1 cellular context compared by ENCODE assay signal in the genomic region with DNA sequence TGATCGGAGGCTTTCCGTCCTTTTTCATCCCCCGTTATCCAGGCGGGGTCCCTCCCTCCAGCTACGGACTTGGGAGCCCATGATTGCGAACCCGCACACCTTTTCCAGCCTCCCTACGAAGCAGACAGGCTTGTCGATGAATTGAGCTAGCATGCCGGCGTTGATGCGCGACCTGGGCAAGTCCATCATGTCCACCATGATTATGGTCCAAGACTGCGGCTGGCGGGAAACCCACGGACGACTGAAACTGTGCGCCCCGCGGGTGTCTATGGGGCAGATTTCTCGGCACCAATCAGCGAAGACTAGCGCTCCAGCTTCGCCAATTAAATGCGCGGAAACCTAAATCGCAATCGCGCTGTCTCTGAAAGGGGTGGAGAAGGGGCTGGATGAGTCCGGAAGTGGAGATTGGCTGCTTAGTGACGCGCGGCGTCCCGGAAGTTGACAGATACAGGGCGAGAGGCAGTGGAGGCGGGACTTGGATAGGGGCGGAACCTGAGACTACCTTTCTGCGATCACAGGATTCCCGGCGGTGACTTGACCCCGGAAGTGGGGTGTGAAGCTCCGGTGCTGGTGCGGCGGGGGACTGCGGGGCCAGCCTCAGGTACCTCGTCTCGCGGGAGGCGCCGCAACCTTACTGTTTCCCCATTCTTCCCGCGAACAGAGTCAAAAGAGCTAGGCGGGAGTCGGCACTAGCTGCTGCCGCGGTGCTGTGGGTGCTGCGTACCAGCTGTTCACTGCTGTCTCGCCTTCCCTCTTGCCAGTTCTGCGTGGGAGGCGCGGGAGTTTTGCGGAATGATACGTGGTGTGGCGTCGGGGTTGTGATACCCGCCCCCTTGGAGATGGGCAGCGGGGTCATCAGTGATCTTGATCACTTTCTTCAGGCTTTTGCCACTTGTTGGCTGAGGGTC.
TF ChIP-seq lines count a peak whose summit lies in the region.

A gene (plus strand): TSS at position 532 of the 908 bp plus-strand sequence. CDS start 32,620 bp downstream, outside the sequence.

TF ChIP-seq in HEK293, 187 proteins besides CTCF, POLR2A, EP300 and RAD21 (continued from another document and continues in another):
- TF ChIP-seq, protein P1, sequence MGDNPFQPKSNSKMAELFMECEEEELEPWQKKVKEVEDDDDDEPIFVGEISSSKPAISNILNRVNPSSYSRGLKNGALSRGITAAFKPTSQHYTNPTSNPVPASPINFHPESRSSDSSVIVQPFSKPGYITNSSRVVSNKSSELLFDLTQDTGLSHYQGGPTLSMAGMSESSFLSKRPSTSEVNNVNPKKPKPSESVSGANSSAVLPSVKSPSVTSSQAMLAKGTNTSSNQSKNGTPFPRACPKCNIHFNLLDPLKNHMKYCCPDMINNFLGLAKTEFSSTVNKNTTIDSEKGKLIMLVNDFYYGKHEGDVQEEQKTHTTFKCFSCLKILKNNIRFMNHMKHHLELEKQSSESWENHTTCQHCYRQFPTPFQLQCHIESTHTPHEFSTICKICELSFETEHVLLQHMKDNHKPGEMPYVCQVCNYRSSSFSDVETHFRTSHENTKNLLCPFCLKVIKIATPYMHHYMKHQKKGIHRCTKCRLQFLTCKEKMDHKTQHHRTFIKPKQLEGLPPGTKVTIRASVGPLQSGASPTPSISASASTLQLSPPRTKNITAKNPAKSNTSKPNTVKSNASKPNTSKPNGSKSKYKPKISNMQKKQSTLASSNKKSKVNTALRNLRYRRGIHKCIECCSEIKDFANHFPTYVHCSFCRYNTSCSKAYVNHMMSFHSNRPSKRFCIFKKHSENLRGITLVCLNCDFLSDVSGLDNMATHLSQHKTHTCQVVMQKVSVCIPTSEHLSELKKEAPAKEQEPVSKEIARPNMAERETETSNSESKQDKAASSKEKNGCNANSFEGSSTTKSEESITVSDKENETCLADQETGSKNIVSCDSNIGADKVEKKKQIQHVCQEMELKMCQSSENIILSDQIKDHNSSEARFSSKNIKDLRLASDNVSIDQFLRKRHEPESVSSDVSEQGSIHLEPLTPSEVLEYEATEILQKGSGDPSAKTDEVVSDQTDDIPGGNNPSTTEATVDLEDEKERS (tag by site-specific recombination; IDR thresholded peaks at IDR 0.05): no peak
- TF ChIP-seq ZNF140 (tag by site-specific recombination; IDR thresholded peaks at IDR 0.05) (no peak), SCRT1 (tag by site-specific recombination; IDR thresholded peaks at IDR 0.05; ENCODE audit: borderline replicate concordance) (peak; percentile 73; the same call in 1 of the 2 replicates), ZNF510 (tag by site-specific recombination; IDR thresholded peaks at IDR 0.05; ENCODE audit: insufficient replicate concordance) (no peak), ZNF133 (tag by site-specific recombination; IDR thresholded peaks at IDR 0.05) (no peak), ZNF768 (tag by site-specific recombination; IDR thresholded peaks at IDR 0.05) (no peak), BCL11A (tag by site-specific recombination; IDR thresholded peaks at IDR 0.05; ENCODE audit: low read depth) (no peak), ZNF311 (tag by site-specific recombination; IDR thresholded peaks at IDR 0.05; ENCODE audit: borderline replicate concordance) (no peak), ZFP37 (tag by site-specific recombination; IDR thresholded peaks at IDR 0.05) (peak; percentile 49; the same call in 1 of the 2 replicates), ZFP3 (tag by site-specific recombination; IDR thresholded peaks at IDR 0.05; ENCODE audit: low read depth) (no peak), ZNF157 (tag by site-specific recombination; IDR thresholded peaks at IDR 0.05) (no peak), ZNF426 (tag by site-specific recombination; IDR thresholded peaks at IDR 0.05) (no peak), ZNF701 (tag by site-specific recombination; IDR thresholded peaks at IDR 0.05) (no peak), SP2 (tag by site-specific recombination; IDR thresholded peaks at IDR 0.05) (peak; percentile 99), ZNF169 (tag by site-specific recombination; IDR thresholded peaks at IDR 0.05) (no peak), ZNF239 (tag by site-specific recombination; IDR thresholded peaks at IDR 0.05) (no peak), ZBTB1 (tag by site-specific recombination; IDR thresholded peaks at IDR 0.05) (0 out of 2 replicates have a peak, but pooled peaks have one; percentile 64), TRIM28 (IDR thresholded peaks at IDR 0.05; ENCODE audit: borderline replicate concordance, low read length) (no peak), ZFP69B (tag by site-specific recombination; IDR thresholded peaks at IDR 0.05) (no peak), MYNN (tag by site-specific recombination; IDR thresholded peaks at IDR 0.05; ENCODE audit: borderline replicate concordance) (no peak), ZNF10 (tag by site-specific recombination; IDR thresholded peaks at IDR 0.05) (no peak), ZNF404 (tag by site-specific recombination; IDR thresholded peaks at IDR 0.05) (no peak), SETDB1 (IDR thresholded peaks at IDR 0.05; ENCODE audit: insufficient read length, low read length) (peak; percentile 42), ZNF623 (tag by site-specific recombination; IDR thresholded peaks at IDR 0.05) (no peak), ZNF670 (tag by site-specific recombination; IDR thresholded peaks at IDR 0.05; ENCODE audit: low read depth) (no peak), ZNF37A (tag by site-specific recombination; IDR thresholded peaks at IDR 0.05) (no peak), ZNF16 (tag by site-specific recombination; IDR thresholded peaks at IDR 0.05; ENCODE audit: low read depth) (no peak), ZNF777 (tag by site-specific recombination; IDR thresholded peaks at IDR 0.05; ENCODE audit: borderline replicate concordance) (no peak), ZNF596 (tag by site-specific recombination; IDR thresholded peaks at IDR 0.05) (no peak)
- TF ChIP-seq, protein P2, sequence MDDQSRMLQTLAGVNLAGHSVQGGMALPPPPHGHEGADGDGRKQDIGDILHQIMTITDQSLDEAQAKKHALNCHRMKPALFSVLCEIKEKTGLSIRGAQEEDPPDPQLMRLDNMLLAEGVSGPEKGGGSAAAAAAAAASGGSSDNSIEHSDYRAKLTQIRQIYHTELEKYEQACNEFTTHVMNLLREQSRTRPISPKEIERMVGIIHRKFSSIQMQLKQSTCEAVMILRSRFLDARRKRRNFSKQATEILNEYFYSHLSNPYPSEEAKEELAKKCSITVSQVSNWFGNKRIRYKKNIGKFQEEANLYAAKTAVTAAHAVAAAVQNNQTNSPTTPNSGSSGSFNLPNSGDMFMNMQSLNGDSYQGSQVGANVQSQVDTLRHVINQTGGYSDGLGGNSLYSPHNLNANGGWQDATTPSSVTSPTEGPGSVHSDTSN (CRISPR knock-in tag; IDR thresholded peaks at IDR 0.05): 0 out of 2 replicates have a peak, but pooled peaks have one; percentile 49
- TF ChIP-seq, protein P3, sequence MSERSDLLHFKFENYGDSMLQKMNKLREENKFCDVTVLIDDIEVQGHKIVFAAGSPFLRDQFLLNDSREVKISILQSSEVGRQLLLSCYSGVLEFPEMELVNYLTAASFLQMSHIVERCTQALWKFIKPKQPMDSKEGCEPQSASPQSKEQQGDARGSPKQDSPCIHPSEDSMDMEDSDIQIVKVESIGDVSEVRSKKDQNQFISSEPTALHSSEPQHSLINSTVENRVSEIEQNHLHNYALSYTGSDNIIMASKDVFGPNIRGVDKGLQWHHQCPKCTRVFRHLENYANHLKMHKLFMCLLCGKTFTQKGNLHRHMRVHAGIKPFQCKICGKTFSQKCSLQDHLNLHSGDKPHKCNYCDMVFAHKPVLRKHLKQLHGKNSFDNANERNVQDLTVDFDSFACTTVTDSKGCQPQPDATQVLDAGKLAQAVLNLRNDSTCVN (tag by site-specific recombination; optimal IDR thresholded peaks at IDR 0.05): peak; percentile 44
- TF ChIP-seq, protein P4, sequence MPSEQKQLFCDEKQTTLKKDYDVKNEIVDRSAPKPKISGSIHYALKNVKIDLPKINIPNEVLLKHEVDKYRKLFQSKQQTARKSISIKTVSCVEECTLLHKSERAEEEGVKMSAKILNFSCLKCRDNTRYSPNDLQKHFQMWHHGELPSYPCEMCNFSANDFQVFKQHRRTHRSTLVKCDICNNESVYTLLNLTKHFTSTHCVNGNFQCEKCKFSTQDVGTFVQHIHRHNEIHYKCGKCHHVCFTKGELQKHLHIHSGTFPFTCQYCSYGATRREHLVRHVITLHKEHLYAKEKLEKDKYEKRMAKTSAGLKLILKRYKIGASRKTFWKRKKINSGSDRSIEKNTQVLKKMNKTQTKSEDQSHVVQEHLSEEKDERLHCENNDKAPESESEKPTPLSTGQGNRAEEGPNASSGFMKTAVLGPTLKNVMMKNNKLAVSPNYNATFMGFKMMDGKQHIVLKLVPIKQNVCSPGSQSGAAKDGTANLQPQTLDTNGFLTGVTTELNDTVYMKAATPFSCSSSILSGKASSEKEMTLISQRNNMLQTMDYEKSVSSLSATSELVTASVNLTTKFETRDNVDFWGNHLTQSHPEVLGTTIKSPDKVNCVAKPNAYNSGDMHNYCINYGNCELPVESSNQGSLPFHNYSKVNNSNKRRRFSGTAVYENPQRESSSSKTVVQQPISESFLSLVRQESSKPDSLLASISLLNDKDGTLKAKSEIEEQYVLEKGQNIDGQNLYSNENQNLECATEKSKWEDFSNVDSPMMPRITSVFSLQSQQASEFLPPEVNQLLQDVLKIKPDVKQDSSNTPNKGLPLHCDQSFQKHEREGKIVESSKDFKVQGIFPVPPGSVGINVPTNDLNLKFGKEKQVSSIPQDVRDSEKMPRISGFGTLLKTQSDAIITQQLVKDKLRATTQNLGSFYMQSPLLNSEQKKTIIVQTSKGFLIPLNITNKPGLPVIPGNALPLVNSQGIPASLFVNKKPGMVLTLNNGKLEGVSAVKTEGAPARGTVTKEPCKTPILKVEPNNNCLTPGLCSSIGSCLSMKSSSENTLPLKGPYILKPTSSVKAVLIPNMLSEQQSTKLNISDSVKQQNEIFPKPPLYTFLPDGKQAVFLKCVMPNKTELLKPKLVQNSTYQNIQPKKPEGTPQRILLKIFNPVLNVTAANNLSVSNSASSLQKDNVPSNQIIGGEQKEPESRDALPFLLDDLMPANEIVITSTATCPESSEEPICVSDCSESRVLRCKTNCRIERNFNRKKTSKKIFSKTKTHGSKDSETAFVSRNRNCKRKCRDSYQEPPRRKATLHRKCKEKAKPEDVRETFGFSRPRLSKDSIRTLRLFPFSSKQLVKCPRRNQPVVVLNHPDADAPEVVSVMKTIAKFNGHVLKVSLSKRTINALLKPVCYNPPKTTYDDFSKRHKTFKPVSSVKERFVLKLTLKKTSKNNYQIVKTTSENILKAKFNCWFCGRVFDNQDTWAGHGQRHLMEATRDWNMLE (tag by site-specific recombination; conservative IDR thresholded peaks at IDR 0.05; ENCODE audit: low read depth): peak; percentile 64
- TF ChIP-seq, protein P5, sequence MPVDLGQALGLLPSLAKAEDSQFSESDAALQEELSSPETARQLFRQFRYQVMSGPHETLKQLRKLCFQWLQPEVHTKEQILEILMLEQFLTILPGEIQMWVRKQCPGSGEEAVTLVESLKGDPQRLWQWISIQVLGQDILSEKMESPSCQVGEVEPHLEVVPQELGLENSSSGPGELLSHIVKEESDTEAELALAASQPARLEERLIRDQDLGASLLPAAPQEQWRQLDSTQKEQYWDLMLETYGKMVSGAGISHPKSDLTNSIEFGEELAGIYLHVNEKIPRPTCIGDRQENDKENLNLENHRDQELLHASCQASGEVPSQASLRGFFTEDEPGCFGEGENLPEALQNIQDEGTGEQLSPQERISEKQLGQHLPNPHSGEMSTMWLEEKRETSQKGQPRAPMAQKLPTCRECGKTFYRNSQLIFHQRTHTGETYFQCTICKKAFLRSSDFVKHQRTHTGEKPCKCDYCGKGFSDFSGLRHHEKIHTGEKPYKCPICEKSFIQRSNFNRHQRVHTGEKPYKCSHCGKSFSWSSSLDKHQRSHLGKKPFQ (tag by site-specific recombination; IDR thresholded peaks at IDR 0.05): peak; percentile 94
- TF ChIP-seq, protein P6, sequence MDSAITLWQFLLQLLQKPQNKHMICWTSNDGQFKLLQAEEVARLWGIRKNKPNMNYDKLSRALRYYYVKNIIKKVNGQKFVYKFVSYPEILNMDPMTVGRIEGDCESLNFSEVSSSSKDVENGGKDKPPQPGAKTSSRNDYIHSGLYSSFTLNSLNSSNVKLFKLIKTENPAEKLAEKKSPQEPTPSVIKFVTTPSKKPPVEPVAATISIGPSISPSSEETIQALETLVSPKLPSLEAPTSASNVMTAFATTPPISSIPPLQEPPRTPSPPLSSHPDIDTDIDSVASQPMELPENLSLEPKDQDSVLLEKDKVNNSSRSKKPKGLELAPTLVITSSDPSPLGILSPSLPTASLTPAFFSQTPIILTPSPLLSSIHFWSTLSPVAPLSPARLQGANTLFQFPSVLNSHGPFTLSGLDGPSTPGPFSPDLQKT (IDR thresholded peaks at IDR 0.05; ENCODE audit: borderline replicate concordance, low read depth, low read length): 0 out of 2 replicates have a peak, but pooled peaks have one; percentile 70
- TF ChIP-seq, protein P7, sequence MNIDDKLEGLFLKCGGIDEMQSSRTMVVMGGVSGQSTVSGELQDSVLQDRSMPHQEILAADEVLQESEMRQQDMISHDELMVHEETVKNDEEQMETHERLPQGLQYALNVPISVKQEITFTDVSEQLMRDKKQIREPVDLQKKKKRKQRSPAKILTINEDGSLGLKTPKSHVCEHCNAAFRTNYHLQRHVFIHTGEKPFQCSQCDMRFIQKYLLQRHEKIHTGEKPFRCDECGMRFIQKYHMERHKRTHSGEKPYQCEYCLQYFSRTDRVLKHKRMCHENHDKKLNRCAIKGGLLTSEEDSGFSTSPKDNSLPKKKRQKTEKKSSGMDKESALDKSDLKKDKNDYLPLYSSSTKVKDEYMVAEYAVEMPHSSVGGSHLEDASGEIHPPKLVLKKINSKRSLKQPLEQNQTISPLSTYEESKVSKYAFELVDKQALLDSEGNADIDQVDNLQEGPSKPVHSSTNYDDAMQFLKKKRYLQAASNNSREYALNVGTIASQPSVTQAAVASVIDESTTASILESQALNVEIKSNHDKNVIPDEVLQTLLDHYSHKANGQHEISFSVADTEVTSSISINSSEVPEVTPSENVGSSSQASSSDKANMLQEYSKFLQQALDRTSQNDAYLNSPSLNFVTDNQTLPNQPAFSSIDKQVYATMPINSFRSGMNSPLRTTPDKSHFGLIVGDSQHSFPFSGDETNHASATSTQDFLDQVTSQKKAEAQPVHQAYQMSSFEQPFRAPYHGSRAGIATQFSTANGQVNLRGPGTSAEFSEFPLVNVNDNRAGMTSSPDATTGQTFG (tag by site-specific recombination; IDR thresholded peaks at IDR 0.05; ENCODE audit: borderline replicate concordance): no peak
- TF ChIP-seq, protein P8, sequence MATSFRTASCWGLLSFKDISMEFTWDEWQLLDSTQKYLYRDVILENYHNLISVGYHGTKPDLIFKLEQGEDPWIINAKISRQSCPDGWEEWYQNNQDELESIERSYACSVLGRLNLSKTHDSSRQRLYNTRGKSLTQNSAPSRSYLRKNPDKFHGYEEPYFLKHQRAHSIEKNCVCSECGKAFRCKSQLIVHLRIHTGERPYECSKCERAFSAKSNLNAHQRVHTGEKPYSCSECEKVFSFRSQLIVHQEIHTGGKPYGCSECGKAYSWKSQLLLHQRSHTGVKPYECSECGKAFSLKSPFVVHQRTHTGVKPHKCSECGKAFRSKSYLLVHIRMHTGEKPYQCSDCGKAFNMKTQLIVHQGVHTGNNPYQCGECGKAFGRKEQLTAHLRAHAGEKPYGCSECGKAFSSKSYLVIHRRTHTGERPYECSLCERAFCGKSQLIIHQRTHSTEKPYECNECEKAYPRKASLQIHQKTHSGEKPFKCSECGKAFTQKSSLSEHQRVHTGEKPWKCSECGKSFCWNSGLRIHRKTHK (tag by site-specific recombination; IDR thresholded peaks at IDR 0.05): no peak
- TF ChIP-seq, protein P9, sequence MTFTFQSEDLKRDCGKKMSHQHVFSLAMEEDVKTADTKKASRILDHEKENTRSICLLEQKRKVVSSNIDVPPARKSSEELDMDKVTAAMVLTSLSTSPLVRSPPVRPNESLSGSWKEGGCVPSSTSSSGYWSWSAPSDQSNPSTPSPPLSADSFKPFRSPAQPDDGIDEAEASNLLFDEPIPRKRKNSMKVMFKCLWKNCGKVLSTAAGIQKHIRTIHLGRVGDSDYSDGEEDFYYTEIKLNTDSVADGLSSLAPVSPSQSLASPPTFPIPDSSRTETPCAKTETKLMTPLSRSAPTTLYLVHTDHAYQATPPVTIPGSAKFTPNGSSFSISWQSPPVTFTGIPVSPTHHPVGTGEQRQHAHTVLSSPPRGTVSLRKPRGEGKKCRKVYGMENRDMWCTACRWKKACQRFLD (tag by site-specific recombination; IDR thresholded peaks at IDR 0.05): no peak
